35 cellular contexts compared by ENCODE assay signal in genomic region chr13:37501187-37501586, GRCh38.
"Had no signal": no experiment of that assay in that cellular context is flagged by ENCODE, and none has a peak within 500 bp of the region (broad histone marks: within the 10 kb centered on the region; RNA-seq: fewer than 3 reads in every experiment).

No MANE protein-coding gene starts in this region.

- H3K27me3 Mint-ChIP-seq: activated B cell treated with CpG ODN at 0.5 μM for 24 hours; activated CD8-positive, alpha-beta T cell treated with anti-CD3 and anti-CD28 coated beads for 36 hours; activated naive CD4-positive, alpha-beta T cell treated with anti-CD3 and anti-CD28 coated beads, Interleukin-2, amount 50 U/mL, for 24 hours; activated naive CD8-positive, alpha-beta T cell treated with anti-CD3 and anti-CD28 coated beads for 36 hours; activated naive CD8-positive, alpha-beta T cell treated with anti-CD3 and anti-CD28 coated beads, Interleukin-2, amount 50 U/mL, for 24 hours; activated T-helper 17 cell treated with anti-CD3 and anti-CD28 coated beads, Interleukin-2, amount 50 U/mL, for 72 hours; brain; central memory CD8-positive, alpha-beta T cell; effector memory CD8-positive, alpha-beta T cell; T-helper 17 cell had no signal

- H3K4me1 Mint-ChIP-seq: activated B cell treated with CpG ODN at 0.5 μM for 24 hours; activated naive CD4-positive, alpha-beta T cell treated with anti-CD3 and anti-CD28 coated beads, Interleukin-2, amount 50 U/mL, for 24 hours; activated naive CD8-positive, alpha-beta T cell treated with anti-CD3 and anti-CD28 coated beads for 36 hours; activated naive CD8-positive, alpha-beta T cell treated with anti-CD3 and anti-CD28 coated beads, Interleukin-2, amount 50 U/mL, for 24 hours; activated T-helper 17 cell treated with anti-CD3 and anti-CD28 coated beads, Interleukin-2, amount 50 U/mL, for 72 hours; brain; central memory CD8-positive, alpha-beta T cell; T-helper 17 cell had no signal

- H3K36me3 ChIP-seq: adrenal gland, ascending aorta, esophagus muscularis mucosa, gastrocnemius medialis, heart left ventricle, WERI-Rb-1 had no signal

- H3K4me3 ChIP-seq: adrenal gland, ascending aorta, coronary artery, esophagus muscularis mucosa, gastrocnemius medialis, heart left ventricle had no signal

- H3K4me1 ChIP-seq: adrenal gland, ascending aorta, esophagus muscularis mucosa, foreskin keratinocyte, gastrocnemius medialis had no signal

- H3K27ac ChIP-seq: adrenal gland, ascending aorta, coronary artery, esophagus muscularis mucosa, foreskin keratinocyte, gastrocnemius medialis, heart left ventricle, WERI-Rb-1 had no signal

- ATAC-seq: activated CD4-positive, CD25-positive, alpha-beta regulatory T cell treated with anti-CD3 and anti-CD28 coated beads, Interleukin-2, amount 50 U/mL, for 24 hours; activated CD8-positive, alpha-beta T cell treated with anti-CD3 and anti-CD28 coated beads for 36 hours; activated naive CD8-positive, alpha-beta T cell treated with anti-CD3 and anti-CD28 coated beads, Interleukin-2, amount 50 U/mL, for 24 hours; activated T-cell treated with anti-CD3 and anti-CD28 coated beads, Interleukin-2, amount 50 U/mL, for 4 hours; activated T-helper 17 cell treated with anti-CD3 and anti-CD28 coated beads, Interleukin-2, amount 50 U/mL, for 72 hours; effector memory CD8-positive, alpha-beta T cell; foreskin keratinocyte; gastrocnemius medialis; heart left ventricle; T-helper 17 cell had no signal

- H3K27me3 ChIP-seq: adrenal gland, ascending aorta, esophagus muscularis mucosa, foreskin keratinocyte, gastrocnemius medialis, heart left ventricle had no signal

- H3K9me3 Mint-ChIP-seq: activated naive CD4-positive, alpha-beta T cell treated with anti-CD3 and anti-CD28 coated beads for 36 hours; brain; effector memory CD8-positive, alpha-beta T cell had no signal

- H3K9me3 ChIP-seq: adrenal gland, ascending aorta, esophagus muscularis mucosa, gastrocnemius medialis, heart left ventricle had no signal

- DNase-seq: activated B cell treated with CpG ODN at 0.5 μM for 24 hours; activated CD4-positive, alpha-beta T cell treated with anti-CD3 and anti-CD28 coated beads for 48 hours; activated CD4-positive, alpha-beta T cell treated with anti-CD3 and anti-CD28 coated beads, Interleukin-2, amount 50 U/mL, for 1 hour; activated CD4-positive, alpha-beta T cell treated with anti-CD3 and anti-CD28 coated beads, Interleukin-2, amount 50 U/mL, for 48 hours; activated CD8-positive, alpha-beta memory T cell treated with anti-CD3 and anti-CD28 coated beads for 24 hours; activated CD8-positive, alpha-beta T cell treated with anti-CD3 and anti-CD28 coated beads for 36 hours; activated effector memory CD4-positive, alpha-beta T cell treated with Interleukin-2 at 50 U/mL for 16 hours; activated gamma-delta T cell treated with Interleukin-2 at 50 U/mL for 16 hours; activated naive CD4-positive, alpha-beta T cell treated with anti-CD3 and anti-CD28 coated beads for 36 hours; activated naive CD8-positive, alpha-beta T cell treated with anti-CD3 and anti-CD28 coated beads for 36 hours; activated naive CD8-positive, alpha-beta T cell treated with anti-CD3 and anti-CD28 coated beads, Interleukin-2, amount 50 U/mL, for 24 hours; activated T-cell treated with anti-CD3 and anti-CD28 coated beads, Interleukin-2, amount 50 U/mL, for 4 hours; adrenal gland; amygdala; dermis blood vessel endothelial cell; effector CD4-positive, alpha-beta T cell; effector memory CD8-positive, alpha-beta T cell; erythroblast; foreskin keratinocyte; gastrocnemius medialis; glutamatergic neuron; heart left ventricle; T-helper 1 cell; T-helper 17 cell; T1000; WERI-Rb-1 had no signal

- H3K4me3 Mint-ChIP-seq: activated B cell treated with CpG ODN at 0.5 μM for 24 hours; activated CD8-positive, alpha-beta T cell treated with anti-CD3 and anti-CD28 coated beads for 36 hours; activated naive CD4-positive, alpha-beta T cell treated with anti-CD3 and anti-CD28 coated beads for 36 hours; activated naive CD4-positive, alpha-beta T cell treated with anti-CD3 and anti-CD28 coated beads, Interleukin-2, amount 50 U/mL, for 24 hours; activated naive CD8-positive, alpha-beta T cell treated with anti-CD3 and anti-CD28 coated beads for 36 hours; activated naive CD8-positive, alpha-beta T cell treated with anti-CD3 and anti-CD28 coated beads, Interleukin-2, amount 50 U/mL, for 24 hours; activated T-cell treated with anti-CD3 and anti-CD28 coated beads, Interleukin-2, amount 50 U/mL, for 4 hours; activated T-helper 17 cell treated with anti-CD3 and anti-CD28 coated beads, Interleukin-2, amount 50 U/mL, for 72 hours; brain; central memory CD8-positive, alpha-beta T cell; effector memory CD8-positive, alpha-beta T cell; T-helper 17 cell; T-helper 2 cell treated with Interferon-gamma antibody and Interleukin-4, amounts not matched to agents 5 μg/mL and 100 μg/mL, for 36 hours had no signal

- H3K27ac Mint-ChIP-seq: activated B cell treated with CpG ODN at 0.5 μM for 24 hours; activated CD8-positive, alpha-beta T cell treated with anti-CD3 and anti-CD28 coated beads for 36 hours; activated naive CD4-positive, alpha-beta T cell treated with anti-CD3 and anti-CD28 coated beads for 36 hours; activated naive CD4-positive, alpha-beta T cell treated with anti-CD3 and anti-CD28 coated beads, Interleukin-2, amount 50 U/mL, for 24 hours; activated naive CD8-positive, alpha-beta T cell treated with anti-CD3 and anti-CD28 coated beads for 36 hours; activated naive CD8-positive, alpha-beta T cell treated with anti-CD3 and anti-CD28 coated beads, Interleukin-2, amount 50 U/mL, for 24 hours; activated T-helper 17 cell treated with anti-CD3 and anti-CD28 coated beads, Interleukin-2, amount 50 U/mL, for 72 hours; brain; effector memory CD8-positive, alpha-beta T cell; T-helper 17 cell; T-helper 2 cell treated with Interferon-gamma antibody and Interleukin-4, amounts not matched to agents 5 μg/mL and 100 μg/mL, for 36 hours had no signal

- H3K36me3 Mint-ChIP-seq: activated naive CD4-positive, alpha-beta T cell treated with anti-CD3 and anti-CD28 coated beads, Interleukin-2, amount 50 U/mL, for 24 hours; activated naive CD8-positive, alpha-beta T cell treated with anti-CD3 and anti-CD28 coated beads for 36 hours; brain had no signal
